ENCODE assay signal across 17 cellular contexts in genomic region chr20:43984587-43984986, GRCh38.
DNase-seq lines count a peak whose midpoint lies in the region; ATAC-seq and TF ChIP-seq lines count a peak whose summit lies in the region.
"Had no signal": no experiment of that assay in that cellular context is flagged by ENCODE, and none has a peak within 500 bp of the region (broad histone marks: within the 10 kb centered on the region; RNA-seq: fewer than 3 reads in every experiment).

No MANE protein-coding gene starts in this region.

- H3K27ac Mint-ChIP-seq in immature natural killer cell (peak overlapping the region in 3 of 6 donors; percentile 9 to 47 (median 33)), natural killer cell (no peak overlapping the region)

- peak overlapping the region; percentile 52; the same call in 1 of the 2 replicates for H3K27ac ChIP-seq in VCaP
- peak overlapping the region; percentile 74 to 80 (median 76) for H3K27ac ChIP-seq in transverse colon

- TF ChIP-seq CTCF in VCaP (conservative IDR thresholded peaks at IDR 0.05): no peak
- no peak for TF ChIP-seq CTCF in natural killer cell (IDR thresholded peaks at IDR 0.05)
- no peak for TF ChIP-seq CTCF in transverse colon (IDR thresholded peaks at IDR 0.05)

- H3K4me3 ChIP-seq in transverse colon: no peak overlapping the region
- H3K4me3 ChIP-seq: GM12878, HAP-1 had no signal

- no peaks in the 10 kb centered on the region for H3K9me3 ChIP-seq in transverse colon
- H3K9me3 ChIP-seq: HAP-1 had no signal

- no peak for TF ChIP-seq EP300 in transverse colon (IDR thresholded peaks at IDR 0.05; ENCODE audit: low read depth)

- no peak for TF ChIP-seq POLR2A in transverse colon (IDR thresholded peaks at IDR 0.05)

- H3K27me3 Mint-ChIP-seq in immature natural killer cell (ENCODE audit: low read depth in 3 of 3): peaks cover 14 to 33% (median 23%) of the 10 kb centered on the region in 3 donors
- peaks cover 59 to 65% of the 10 kb centered on the region in 2 donors for H3K27me3 Mint-ChIP-seq in natural killer cell (ENCODE audit: low read depth in 2 of 2)

- peaks cover 39 to 42% of the 10 kb centered on the region in 2 donors for H3K4me1 Mint-ChIP-seq in immature natural killer cell
- H3K4me1 Mint-ChIP-seq in natural killer cell: peaks cover 37 to 45% of the 10 kb centered on the region in 2 donors

- H3K36me3 ChIP-seq in transverse colon: no peaks in the 10 kb centered on the region
- H3K36me3 ChIP-seq: HAP-1 had no signal

- H3K4me1 ChIP-seq in transverse colon: peaks cover 13 to 41% (median 29%) of the 10 kb centered on the region in 4 donors

- H3K4me3 Mint-ChIP-seq in immature natural killer cell (peak overlapping the region in 4 of 5 donors; percentile 13 to 89 (median 69)), natural killer cell (peak overlapping the region; percentile 82)

- 35 to 49% methylated on average over 2 to 4 of the region's 4 CpGs for WGBS in transverse colon (ENCODE audit: low coverage in 1 of 2), 2 donors

- H3K36me3 Mint-ChIP-seq in immature natural killer cell (peaks cover 0 to 4% (median 0%) of the 10 kb centered on the region in 3 donors), natural killer cell (no peaks in the 10 kb centered on the region)
- H3K36me3 Mint-ChIP-seq: CD14-positive monocyte had no signal

- no peaks in the 10 kb centered on the region for H3K9me3 Mint-ChIP-seq in immature natural killer cell
- H3K9me3 Mint-ChIP-seq in natural killer cell: no peaks in the 10 kb centered on the region

- no peak for ATAC-seq in natural killer cell
- ATAC-seq: GM12878 had no signal

- DNase-seq in immature natural killer cell (no peak), natural killer cell (no peak), transverse colon (peak; percentile 26), ureter (ENCODE audit: low spot score) (no peak), GM19238 (ENCODE audit: insufficient read length, low spot score) (no peak), inferior parietal cortex (ENCODE audit: extremely low spot score) (no peak)
- DNase-seq: Calu3, DMS79, MM.1S, NCI-H1105 treated with DMSO at 0.1 percent for 48 hours, NCI-H187, NCI-H2171, NCI-H446 treated with DMSO at 0.1 percent for 48 hours had no signal

- intact Hi-C loops in natural killer cell (cut with micrococcal nuclease): loop anchor here (2.0 to 5.0 kb wide), 4 partner anchors 26 to 88 kb away; no protein-coding TSS in a partner anchor
- intact Hi-C loops in transverse colon (cut with DNase I; ENCODE audit: low total_unique reads): loop anchor here (10.0 kb wide), 1 partner anchor 90 kb away; no protein-coding TSS in a partner anchor

- in situ Hi-C loops in transverse colon (cut with MboI; ENCODE audit: low pct_ligation_motif_present in 1 of 4, low pct_unique_long_range_greater_than_20kb in 1 of 4, low sequenced_read_pairs in 3 of 4): no loop called here

- no peaks in the 10 kb centered on the region for H3K27me3 ChIP-seq in transverse colon
